ENCODE assay signal across 6 cellular contexts in the genomic region with DNA sequence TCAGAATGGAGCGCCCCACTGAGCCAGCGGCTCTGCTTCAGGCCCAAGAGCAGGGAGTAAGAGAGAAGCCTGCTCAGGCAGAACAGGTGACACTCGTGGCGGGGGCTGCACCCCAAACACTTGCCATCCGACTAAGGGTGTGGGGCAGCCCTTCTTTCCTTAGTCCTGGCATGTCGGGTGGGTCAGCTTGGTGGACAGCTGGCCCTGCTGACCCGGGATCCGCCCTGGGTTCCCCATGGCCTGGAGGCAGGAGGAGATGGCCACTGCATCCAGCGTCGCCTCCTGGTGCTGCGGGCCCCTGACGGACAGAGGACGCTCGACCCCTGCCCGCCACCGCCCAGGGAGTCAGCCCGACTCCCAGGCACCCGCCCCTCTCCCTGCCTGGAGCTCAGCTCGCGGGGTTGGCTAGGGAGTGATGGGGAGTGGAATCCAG. TPM values are rescaled to one million over a fixed set of nuclear protein-coding genes. Genes with fewer than 3 reads are reported as not detected.
DNase-seq lines count a peak whose midpoint lies in the region; ATAC-seq and TF ChIP-seq lines count a peak whose summit lies in the region.

No MANE protein-coding gene starts in this region.

- intact Hi-C loops in ovary (cut with DNase I) = loop anchor here in 1 of 4 donors (5.0 kb wide), 1 partner anchor 71 kb away; the partner anchor contains the start of genes TUBGCP2 and ZNF511

- H3K4me1 ChIP-seq in HUES48 (ENCODE audit: control insufficient read depth, insufficient read depth, low read length) (no peaks in the 10 kb centered on the region), ovary (ENCODE audit: insufficient read depth) (peaks cover 5% of the 10 kb centered on the region)

- H3K27me3 ChIP-seq in HUES48 (ENCODE audit: control insufficient read depth, insufficient read depth, low read length) = peaks cover 54% of the 10 kb centered on the region
- H3K27me3 ChIP-seq in ovary = no peaks in the 10 kb centered on the region

- WGBS in ovary, 3 donors = 22 to 41% (median 28%) methylated on average over 9 to 20 of the region's 20 CpGs

- H3K36me3 ChIP-seq in HUES48 (ENCODE audit: control insufficient read depth, insufficient read depth, low read length) = no peaks in the 10 kb centered on the region
- H3K36me3 ChIP-seq in ovary = no peaks in the 10 kb centered on the region

- H3K9ac ChIP-seq in HUES48 (ENCODE audit: low read depth, low read length) = no peak overlapping the region

- no peak for TF ChIP-seq CTCF in ovary (IDR thresholded peaks at IDR 0.05)

- H3K9me3 ChIP-seq in HUES48 (ENCODE audit: control insufficient read depth, insufficient read depth, low read length) (no peaks in the 10 kb centered on the region), ovary (no peaks in the 10 kb centered on the region)

- H3K27ac ChIP-seq in HUES48 (ENCODE audit: low read depth, low read length) = no peak overlapping the region
- peak overlapping the region; percentile 83 for H3K27ac ChIP-seq in cingulate gyrus (ENCODE audit: low read depth, low read length)
- H3K27ac ChIP-seq in ovary = peak overlapping the region in 1 of 2 donors; percentile 80

- no peak for TF ChIP-seq EP300 in ovary (IDR thresholded peaks at IDR 0.05)

- DNase-seq in ovary (peak in 1 of 5 donors; percentile 56), NCI-H2107 treated with DMSO at 0.1 percent for 48 hours (lab: John Stamatoyannopoulos, UW; ENCODE audit: unreplicated experiment) (no peak), CD1c-positive myeloid dendritic cell (ENCODE audit: extremely low spot score) (no peak)

- no peak for ATAC-seq in HG03571 (IDR thresholded peaks at IDR 0.05; ENCODE audit: unreplicated experiment)

- H3K4me3 ChIP-seq in HUES48 (ENCODE audit: low read depth, low read length) = peak overlapping the region; percentile 84
- H3K4me3 ChIP-seq in ovary = peak overlapping the region; percentile 79

- no peak for TF ChIP-seq POLR2A in ovary (IDR thresholded peaks at IDR 0.05)

RNA-seq across cellular contexts. Expression of gene PAOX, which starts 1.2 kb away (rescaled TPM):
- 10 to 100 TPM in 3 of 7 donors, 1 to 10 TPM in 4; 6.3 to 11.4 (median 9.2) TPM for total RNA-seq in ovary
- 1 to 10 TPM; 2.1 to 7.8 TPM for polyA plus RNA-seq in ovary

RNA-seq across cellular contexts. Expression of gene ECHS1, which starts 4.7 kb away (rescaled TPM):
- 10 to 100 TPM; 27.2 to 74.4 (median 66.4) TPM for total RNA-seq in ovary
- polyA plus RNA-seq in ovary = 100 to 1,000 TPM in 1 of 2 donors, 10 to 100 TPM in 1; 68.9 to 102 TPM

RNA-seq across cellular contexts. Expression of gene MTG1, which starts 16.1 kb away (rescaled TPM):
- total RNA-seq in ovary = 10 to 100 TPM; 23.1 to 55.1 (median 32.5) TPM
- 10 to 100 TPM; 33.7 to 34.9 TPM for polyA plus RNA-seq in ovary

RNA-seq across cellular contexts. Expression of gene FUOM, which starts 20.0 kb away (rescaled TPM):
- total RNA-seq in ovary = 10 to 100 TPM in 6 of 7 donors, 1 to 10 TPM in 1; 9.2 to 26.3 (median 17.1) TPM
- polyA plus RNA-seq in ovary = 10 to 100 TPM in 1 of 2 donors, 1 to 10 TPM in 1; 1.2 to 14.8 TPM

RNA-seq across cellular contexts. Expression of gene PRAP1, which starts 30.7 kb away (rescaled TPM):
- total RNA-seq in ovary = 1 to 10 TPM in 1 of 7 donors, not detected in 6; 2.0 TPM
- not detected for polyA plus RNA-seq in ovary
